Comparison of ENCODE assay signal across 12 cellular contexts in the genomic region with DNA sequence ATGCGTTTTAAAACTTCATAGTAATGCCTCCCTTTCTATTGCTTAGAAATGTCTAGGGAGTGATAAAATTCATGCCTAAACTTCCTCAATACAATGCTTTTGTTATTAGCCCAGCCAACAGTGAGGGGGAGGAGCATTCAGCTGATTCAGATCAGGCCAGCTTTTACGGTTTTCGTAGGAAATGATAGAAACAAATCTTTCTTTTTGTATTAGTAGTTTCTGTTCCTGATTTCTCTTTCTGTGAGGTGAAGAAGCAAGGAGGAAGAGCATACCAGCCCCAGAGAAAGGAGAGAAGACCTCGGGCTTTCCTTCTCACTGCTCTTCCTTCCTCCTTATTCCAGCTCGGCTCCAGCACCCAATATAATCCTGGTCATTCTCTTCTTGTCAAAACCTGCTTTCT. TPM values are rescaled to one million over a fixed set of nuclear protein-coding genes. Genes with fewer than 3 reads are reported as not detected.
A peak's percentile ranks its signal among the peaks of the same experiment; 100 is the strongest.
DNase-seq lines count a peak whose midpoint lies in the region; ATAC-seq and TF ChIP-seq lines count a peak whose summit lies in the region.
"Had no signal": no experiment of that assay in that cellular context is flagged by ENCODE, and none has a peak within 500 bp of the region (broad histone marks: within the 10 kb centered on the region; RNA-seq: fewer than 3 reads in every experiment).

No MANE protein-coding gene starts in this region.

- ATAC-seq in GM18870 (IDR thresholded peaks at IDR 0.05; ENCODE audit: unreplicated experiment), result peak; percentile 92
- peak; percentile 90 for ATAC-seq in GM21786 (IDR thresholded peaks at IDR 0.05; ENCODE audit: unreplicated experiment)
- peak; percentile 64 for ATAC-seq in HG03457 (IDR thresholded peaks at IDR 0.05; ENCODE audit: unreplicated experiment)
- ATAC-seq in memory B cell (ENCODE audit: low read depth), result peak; percentile 70
- ATAC-seq in gastrocnemius medialis, result no peak
- ATAC-seq: activated naive CD4-positive, alpha-beta T cell treated with anti-CD3 and anti-CD28 coated beads, Interleukin-2, amount 50 U/mL, for 72 hours had no signal

- no peaks in the 10 kb centered on the region for H3K36me3 ChIP-seq in gastrocnemius medialis
- H3K36me3 ChIP-seq: prostate gland, WERI-Rb-1 had no signal

- H3K4me3 Mint-ChIP-seq in memory B cell, result no peak overlapping the region

- no peak overlapping the region for H3K4me3 ChIP-seq in gastrocnemius medialis
- H3K4me3 ChIP-seq: prostate gland had no signal

- peaks cover 2% of the 10 kb centered on the region for H3K27me3 Mint-ChIP-seq in memory B cell

- H3K9me3 ChIP-seq in gastrocnemius medialis, result no peaks in the 10 kb centered on the region
- H3K9me3 ChIP-seq: prostate gland had no signal

- TF ChIP-seq CTCF in gastrocnemius medialis (IDR thresholded peaks at IDR 0.05 in 4 of 5, conservative IDR thresholded peaks at IDR 0.05 in 1 of 5), result no peak

- H3K4me1 Mint-ChIP-seq in memory B cell, result peaks cover 7% of the 10 kb centered on the region

- no peaks in the 10 kb centered on the region for H3K9me3 Mint-ChIP-seq in memory B cell

- no peaks in the 10 kb centered on the region for H3K4me1 ChIP-seq in gastrocnemius medialis
- H3K4me1 ChIP-seq: prostate gland had no signal

- no peak overlapping the region for H3K27ac Mint-ChIP-seq in memory B cell
- H3K27ac Mint-ChIP-seq: activated naive CD4-positive, alpha-beta T cell treated with anti-CD3 and anti-CD28 coated beads, Interleukin-2, amount 50 U/mL, for 72 hours had no signal

- no peak for TF ChIP-seq POLR2A in gastrocnemius medialis (IDR thresholded peaks at IDR 0.05)

- H3K36me3 Mint-ChIP-seq in memory B cell, result no peaks in the 10 kb centered on the region
- H3K36me3 Mint-ChIP-seq: activated naive CD4-positive, alpha-beta T cell treated with anti-CD3 and anti-CD28 coated beads, Interleukin-2, amount 50 U/mL, for 72 hours had no signal

- in situ Hi-C loops in gastrocnemius medialis (cut with MboI; ENCODE audit: low sequenced_read_pairs in 4 of 4), result no loop called here

- H3K27me3 ChIP-seq in gastrocnemius medialis, result no peaks in the 10 kb centered on the region

- intact Hi-C loops in gastrocnemius medialis (cut with DNase I; ENCODE audit: low total_unique reads), result no loop called here

- H3K27ac ChIP-seq in gastrocnemius medialis, result no peak overlapping the region
- H3K27ac ChIP-seq: prostate gland, WERI-Rb-1 had no signal

- DNase-seq in memory B cell (ENCODE audit: low spot score in 2 of 2), result no peak
- no peak for DNase-seq in NCI-H526 treated with DMSO at 0.1 percent for 48 hours (lab: John Stamatoyannopoulos, UW)
- DNase-seq in gastrocnemius medialis, result no peak
- DNase-seq in H4 (ENCODE audit: low spot score), result no peak
- no peak for DNase-seq in NCI-H187 treated with DMSO at 0.1 percent for 48 hours (lab: John Stamatoyannopoulos, UW)
- DNase-seq: kidney, WERI-Rb-1 had no signal

RNA-seq across cellular contexts. Expression of a gene that starts 35.1 kb away (rescaled TPM):
- not detected for total RNA-seq in gastrocnemius medialis
- 0.39 TPM in 1 of 2 replicates, not detected in the other for total RNA-seq in H4 (2014; rRNA removed; shearing (Covaris generic))
- total RNA-seq: activated naive CD4-positive, alpha-beta T cell treated with anti-CD3 and anti-CD28 coated beads, Interleukin-2, amount 50 U/mL, for 72 hours; kidney had no signal

Comparison
In these comparisons a context has a peak if more than half of its experiments do, and no peak if none do; other contexts are left out.
1. ATAC-seq: peak in GM18870 (single experiment), GM21786 (single experiment), HG03457 (single experiment) and memory B cell (single experiment); none in gastrocnemius medialis (0 of 2).